Comparison of ENCODE assay signal across 20 cellular contexts in genomic region chr6:137646506-137646905, GRCh38.
"Had no signal": no experiment of that assay in that cellular context is flagged by ENCODE, and none has a peak within 500 bp of the region (broad histone marks: within the 10 kb centered on the region; RNA-seq: fewer than 3 reads in every experiment).

No MANE protein-coding gene starts in this region.

- H3K27ac ChIP-seq: dorsolateral prefrontal cortex, gastrocnemius medialis, heart right ventricle, neutrophil, spleen, testis, upper lobe of right lung had no signal

- H3K4me1 ChIP-seq: upper lobe of right lung had no signal

- DNase-seq: cortex of kidney; dorsolateral prefrontal cortex; effector CD8-positive, alpha-beta T cell; gastrocnemius medialis; heart right ventricle; hypothalamus; kidney glomerular epithelial cell; mammary epithelial cell; naive thymus-derived CD8-positive, alpha-beta T cell; posterior cingulate gyrus; spleen; stimulated activated CD4-positive, alpha-beta T cell treated with anti-CD3 and anti-CD28 coated beads, Interleukin-15, amount 100 ng/mL, for 24 hours; stimulated activated CD4-positive, alpha-beta T cell treated with anti-CD3 and anti-CD28 coated beads, Interleukin-1b, Interleukin-23, amount 100 ng/mL, for 48 hours; stimulated activated CD4-positive, alpha-beta T cell treated with anti-CD3 and anti-CD28 coated beads, Interleukin-4, amount 100 ng/mL, for 24 hours; testis; upper lobe of right lung had no signal

- ATAC-seq: gastrocnemius medialis; naive thymus-derived CD8-positive, alpha-beta T cell; sciatic nerve; stimulated activated memory B cell treated with anti-CD40 and anti-IgM and Interleukin-4, amounts not matched to agents 10 μg/mL and 1 μg/mL and 100 μg/mL, for 72 hours; upper lobe of right lung had no signal

- H3K27me3 ChIP-seq: gastrocnemius medialis, heart right ventricle, testis, tibial nerve, upper lobe of right lung had no signal

- H3K36me3 ChIP-seq: gastrocnemius medialis, heart right ventricle, neutrophil, spleen, tibial nerve, upper lobe of right lung had no signal

- H3K4me3 ChIP-seq: dorsolateral prefrontal cortex, gastrocnemius medialis, heart right ventricle, spleen, testis, tibial nerve, upper lobe of right lung had no signal

- H3K9me3 ChIP-seq: gastrocnemius medialis, heart right ventricle, neutrophil, spleen, testis, tibial nerve, upper lobe of right lung had no signal
